1 cellular context compared by ENCODE assay signal in the genomic region with DNA sequence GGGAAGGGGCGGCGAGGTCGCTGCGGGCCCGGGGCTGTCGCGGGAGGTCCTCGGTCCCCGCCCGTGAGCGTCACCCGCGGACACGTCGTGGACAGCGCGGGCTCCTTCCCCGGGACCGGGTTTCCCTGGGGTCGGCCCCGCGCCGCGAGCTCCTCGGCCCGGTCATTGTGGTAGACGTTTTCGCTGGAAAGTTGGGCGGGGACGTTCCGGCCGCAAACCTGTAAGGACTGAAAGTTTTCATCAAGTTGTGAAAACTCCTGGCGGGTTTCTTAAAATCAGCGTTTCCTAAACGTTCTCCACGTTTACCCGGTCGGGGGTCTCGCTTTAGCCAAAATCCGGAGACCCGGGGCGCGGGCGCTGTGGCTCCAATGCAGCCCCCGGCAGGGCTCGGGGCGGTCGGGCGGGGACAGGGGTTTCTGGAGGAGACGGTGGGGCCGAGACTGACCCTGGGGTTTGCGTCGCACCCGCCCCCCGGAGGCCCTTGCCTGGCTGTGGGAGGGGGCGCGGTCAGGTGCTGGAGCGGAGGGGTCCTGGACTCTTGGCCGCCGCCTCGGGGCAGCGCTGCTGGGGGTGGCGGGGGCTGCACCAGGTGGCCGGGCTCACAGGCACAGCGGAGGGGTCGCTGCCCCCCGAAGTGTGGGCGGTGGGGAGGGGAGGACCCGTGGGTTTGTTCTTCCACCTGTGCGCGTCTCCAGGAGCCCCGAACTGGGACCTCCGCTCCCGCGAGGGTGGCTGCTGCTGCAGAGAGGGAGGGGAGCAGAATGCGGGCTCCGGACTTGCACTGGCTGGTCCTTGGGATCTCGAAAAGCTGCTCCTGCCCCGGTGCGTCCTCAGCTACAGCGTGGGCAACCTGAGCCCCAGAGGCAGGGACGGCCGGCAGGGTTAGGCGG.
TF ChIP-seq lines count a peak whose summit lies in the region.

No MANE protein-coding gene starts in this region.

TF ChIP-seq in HEK293, 187 proteins besides CTCF, POLR2A, EP300 and RAD21 (continued from another document and continues in another):
- TF ChIP-seq, protein P1, sequence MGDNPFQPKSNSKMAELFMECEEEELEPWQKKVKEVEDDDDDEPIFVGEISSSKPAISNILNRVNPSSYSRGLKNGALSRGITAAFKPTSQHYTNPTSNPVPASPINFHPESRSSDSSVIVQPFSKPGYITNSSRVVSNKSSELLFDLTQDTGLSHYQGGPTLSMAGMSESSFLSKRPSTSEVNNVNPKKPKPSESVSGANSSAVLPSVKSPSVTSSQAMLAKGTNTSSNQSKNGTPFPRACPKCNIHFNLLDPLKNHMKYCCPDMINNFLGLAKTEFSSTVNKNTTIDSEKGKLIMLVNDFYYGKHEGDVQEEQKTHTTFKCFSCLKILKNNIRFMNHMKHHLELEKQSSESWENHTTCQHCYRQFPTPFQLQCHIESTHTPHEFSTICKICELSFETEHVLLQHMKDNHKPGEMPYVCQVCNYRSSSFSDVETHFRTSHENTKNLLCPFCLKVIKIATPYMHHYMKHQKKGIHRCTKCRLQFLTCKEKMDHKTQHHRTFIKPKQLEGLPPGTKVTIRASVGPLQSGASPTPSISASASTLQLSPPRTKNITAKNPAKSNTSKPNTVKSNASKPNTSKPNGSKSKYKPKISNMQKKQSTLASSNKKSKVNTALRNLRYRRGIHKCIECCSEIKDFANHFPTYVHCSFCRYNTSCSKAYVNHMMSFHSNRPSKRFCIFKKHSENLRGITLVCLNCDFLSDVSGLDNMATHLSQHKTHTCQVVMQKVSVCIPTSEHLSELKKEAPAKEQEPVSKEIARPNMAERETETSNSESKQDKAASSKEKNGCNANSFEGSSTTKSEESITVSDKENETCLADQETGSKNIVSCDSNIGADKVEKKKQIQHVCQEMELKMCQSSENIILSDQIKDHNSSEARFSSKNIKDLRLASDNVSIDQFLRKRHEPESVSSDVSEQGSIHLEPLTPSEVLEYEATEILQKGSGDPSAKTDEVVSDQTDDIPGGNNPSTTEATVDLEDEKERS (tag by site-specific recombination; IDR thresholded peaks at IDR 0.05), result no peak
- no peak for TF ChIP-seq GLI4 (tag by site-specific recombination; IDR thresholded peaks at IDR 0.05)
- TF ChIP-seq ZNF223 (tag by site-specific recombination; IDR thresholded peaks at IDR 0.05), result no peak
- no peak for TF ChIP-seq ZNF571 (tag by site-specific recombination; IDR thresholded peaks at IDR 0.05)
- no peak for TF ChIP-seq ZNF624 (tag by site-specific recombination; IDR thresholded peaks at IDR 0.05)
- TF ChIP-seq SETDB1 (IDR thresholded peaks at IDR 0.05; ENCODE audit: insufficient read length, low read length), result no peak
- TF ChIP-seq ZNF335 (tag by site-specific recombination; conservative IDR thresholded peaks at IDR 0.05), result peak; percentile 23
- 0 out of 2 replicates have a peak, but pooled peaks have one; percentile 59 for TF ChIP-seq ZNF785 (tag by site-specific recombination; IDR thresholded peaks at IDR 0.05)
- TF ChIP-seq ZBTB20 (tag by site-specific recombination; IDR thresholded peaks at IDR 0.05), result peak; percentile 14; the same call in 1 of the 2 replicates
- no peak for TF ChIP-seq HOXA7 (CRISPR knock-in tag; IDR thresholded peaks at IDR 0.05; ENCODE audit: borderline replicate concordance)
- TF ChIP-seq ZSCAN30 (tag by site-specific recombination; IDR thresholded peaks at IDR 0.05), result no peak
- TF ChIP-seq, protein P2, sequence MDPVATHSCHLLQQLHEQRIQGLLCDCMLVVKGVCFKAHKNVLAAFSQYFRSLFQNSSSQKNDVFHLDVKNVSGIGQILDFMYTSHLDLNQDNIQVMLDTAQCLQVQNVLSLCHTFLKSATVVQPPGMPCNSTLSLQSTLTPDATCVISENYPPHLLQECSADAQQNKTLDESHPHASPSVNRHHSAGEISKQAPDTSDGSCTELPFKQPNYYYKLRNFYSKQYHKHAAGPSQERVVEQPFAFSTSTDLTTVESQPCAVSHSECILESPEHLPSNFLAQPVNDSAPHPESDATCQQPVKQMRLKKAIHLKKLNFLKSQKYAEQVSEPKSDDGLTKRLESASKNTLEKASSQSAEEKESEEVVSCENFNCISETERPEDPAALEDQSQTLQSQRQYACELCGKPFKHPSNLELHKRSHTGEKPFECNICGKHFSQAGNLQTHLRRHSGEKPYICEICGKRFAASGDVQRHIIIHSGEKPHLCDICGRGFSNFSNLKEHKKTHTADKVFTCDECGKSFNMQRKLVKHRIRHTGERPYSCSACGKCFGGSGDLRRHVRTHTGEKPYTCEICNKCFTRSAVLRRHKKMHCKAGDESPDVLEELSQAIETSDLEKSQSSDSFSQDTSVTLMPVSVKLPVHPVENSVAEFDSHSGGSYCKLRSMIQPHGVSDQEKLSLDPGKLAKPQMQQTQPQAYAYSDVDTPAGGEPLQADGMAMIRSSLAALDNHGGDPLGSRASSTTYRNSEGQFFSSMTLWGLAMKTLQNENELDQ (tag by site-specific recombination; IDR thresholded peaks at IDR 0.05; ENCODE audit: low read depth), result no peak
- TF ChIP-seq ZNF157 (tag by site-specific recombination; IDR thresholded peaks at IDR 0.05), result no peak
- TF ChIP-seq ZNF2 (tag by site-specific recombination; IDR thresholded peaks at IDR 0.05), result no peak
- no peak for TF ChIP-seq ZNF324 (tag by site-specific recombination; IDR thresholded peaks at IDR 0.05)
- no peak for TF ChIP-seq BCL11A (tag by site-specific recombination; IDR thresholded peaks at IDR 0.05; ENCODE audit: low read depth)
- no peak for TF ChIP-seq ZBTB1 (tag by site-specific recombination; IDR thresholded peaks at IDR 0.05)
- peak; percentile 42; the same call in 1 of the 2 replicates for TF ChIP-seq KLF1 (tag by site-specific recombination; IDR thresholded peaks at IDR 0.05)
- TF ChIP-seq ZNF433 (tag by site-specific recombination; IDR thresholded peaks at IDR 0.05; ENCODE audit: low read depth), result no peak
- TF ChIP-seq YY1 (tag by site-specific recombination; IDR thresholded peaks at IDR 0.05), result no peak; the same call in 1 of the 2 replicates
- no peak for TF ChIP-seq ZNF621 (tag by site-specific recombination; IDR thresholded peaks at IDR 0.05)
- TF ChIP-seq ZNF76 (tag by site-specific recombination; IDR thresholded peaks at IDR 0.05; ENCODE audit: borderline replicate concordance, low read depth), result peak; percentile 46; the same call in 1 of the 2 replicates
- TF ChIP-seq, protein P3, sequence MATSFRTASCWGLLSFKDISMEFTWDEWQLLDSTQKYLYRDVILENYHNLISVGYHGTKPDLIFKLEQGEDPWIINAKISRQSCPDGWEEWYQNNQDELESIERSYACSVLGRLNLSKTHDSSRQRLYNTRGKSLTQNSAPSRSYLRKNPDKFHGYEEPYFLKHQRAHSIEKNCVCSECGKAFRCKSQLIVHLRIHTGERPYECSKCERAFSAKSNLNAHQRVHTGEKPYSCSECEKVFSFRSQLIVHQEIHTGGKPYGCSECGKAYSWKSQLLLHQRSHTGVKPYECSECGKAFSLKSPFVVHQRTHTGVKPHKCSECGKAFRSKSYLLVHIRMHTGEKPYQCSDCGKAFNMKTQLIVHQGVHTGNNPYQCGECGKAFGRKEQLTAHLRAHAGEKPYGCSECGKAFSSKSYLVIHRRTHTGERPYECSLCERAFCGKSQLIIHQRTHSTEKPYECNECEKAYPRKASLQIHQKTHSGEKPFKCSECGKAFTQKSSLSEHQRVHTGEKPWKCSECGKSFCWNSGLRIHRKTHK (tag by site-specific recombination; IDR thresholded peaks at IDR 0.05), result no peak
- TF ChIP-seq ZNF37A (tag by site-specific recombination; IDR thresholded peaks at IDR 0.05), result no peak
- TF ChIP-seq, protein P4, sequence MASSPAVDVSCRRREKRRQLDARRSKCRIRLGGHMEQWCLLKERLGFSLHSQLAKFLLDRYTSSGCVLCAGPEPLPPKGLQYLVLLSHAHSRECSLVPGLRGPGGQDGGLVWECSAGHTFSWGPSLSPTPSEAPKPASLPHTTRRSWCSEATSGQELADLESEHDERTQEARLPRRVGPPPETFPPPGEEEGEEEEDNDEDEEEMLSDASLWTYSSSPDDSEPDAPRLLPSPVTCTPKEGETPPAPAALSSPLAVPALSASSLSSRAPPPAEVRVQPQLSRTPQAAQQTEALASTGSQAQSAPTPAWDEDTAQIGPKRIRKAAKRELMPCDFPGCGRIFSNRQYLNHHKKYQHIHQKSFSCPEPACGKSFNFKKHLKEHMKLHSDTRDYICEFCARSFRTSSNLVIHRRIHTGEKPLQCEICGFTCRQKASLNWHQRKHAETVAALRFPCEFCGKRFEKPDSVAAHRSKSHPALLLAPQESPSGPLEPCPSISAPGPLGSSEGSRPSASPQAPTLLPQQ (tag by site-specific recombination; IDR thresholded peaks at IDR 0.05), result no peak
- TF ChIP-seq, protein P5, sequence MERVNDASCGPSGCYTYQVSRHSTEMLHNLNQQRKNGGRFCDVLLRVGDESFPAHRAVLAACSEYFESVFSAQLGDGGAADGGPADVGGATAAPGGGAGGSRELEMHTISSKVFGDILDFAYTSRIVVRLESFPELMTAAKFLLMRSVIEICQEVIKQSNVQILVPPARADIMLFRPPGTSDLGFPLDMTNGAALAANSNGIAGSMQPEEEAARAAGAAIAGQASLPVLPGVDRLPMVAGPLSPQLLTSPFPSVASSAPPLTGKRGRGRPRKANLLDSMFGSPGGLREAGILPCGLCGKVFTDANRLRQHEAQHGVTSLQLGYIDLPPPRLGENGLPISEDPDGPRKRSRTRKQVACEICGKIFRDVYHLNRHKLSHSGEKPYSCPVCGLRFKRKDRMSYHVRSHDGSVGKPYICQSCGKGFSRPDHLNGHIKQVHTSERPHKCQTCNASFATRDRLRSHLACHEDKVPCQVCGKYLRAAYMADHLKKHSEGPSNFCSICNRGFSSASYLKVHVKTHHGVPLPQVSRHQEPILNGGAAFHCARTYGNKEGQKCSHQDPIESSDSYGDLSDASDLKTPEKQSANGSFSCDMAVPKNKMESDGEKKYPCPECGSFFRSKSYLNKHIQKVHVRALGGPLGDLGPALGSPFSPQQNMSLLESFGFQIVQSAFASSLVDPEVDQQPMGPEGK (tag by site-specific recombination; IDR thresholded peaks at IDR 0.05), result peak; percentile 41
- TF ChIP-seq KLF9 (tag by site-specific recombination; IDR thresholded peaks at IDR 0.05; ENCODE audit: low read depth), result peak; percentile 22
- TF ChIP-seq ZNF302 (tag by site-specific recombination; IDR thresholded peaks at IDR 0.05; ENCODE audit: low read depth), result no peak
- TF ChIP-seq ZNF19 (tag by site-specific recombination; IDR thresholded peaks at IDR 0.05; ENCODE audit: low read depth), result no peak
- TF ChIP-seq, protein P6, sequence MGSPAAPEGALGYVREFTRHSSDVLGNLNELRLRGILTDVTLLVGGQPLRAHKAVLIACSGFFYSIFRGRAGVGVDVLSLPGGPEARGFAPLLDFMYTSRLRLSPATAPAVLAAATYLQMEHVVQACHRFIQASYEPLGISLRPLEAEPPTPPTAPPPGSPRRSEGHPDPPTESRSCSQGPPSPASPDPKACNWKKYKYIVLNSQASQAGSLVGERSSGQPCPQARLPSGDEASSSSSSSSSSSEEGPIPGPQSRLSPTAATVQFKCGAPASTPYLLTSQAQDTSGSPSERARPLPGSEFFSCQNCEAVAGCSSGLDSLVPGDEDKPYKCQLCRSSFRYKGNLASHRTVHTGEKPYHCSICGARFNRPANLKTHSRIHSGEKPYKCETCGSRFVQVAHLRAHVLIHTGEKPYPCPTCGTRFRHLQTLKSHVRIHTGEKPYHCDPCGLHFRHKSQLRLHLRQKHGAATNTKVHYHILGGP (tag by site-specific recombination; IDR thresholded peaks at IDR 0.05), result no peak
- TF ChIP-seq, protein P7, sequence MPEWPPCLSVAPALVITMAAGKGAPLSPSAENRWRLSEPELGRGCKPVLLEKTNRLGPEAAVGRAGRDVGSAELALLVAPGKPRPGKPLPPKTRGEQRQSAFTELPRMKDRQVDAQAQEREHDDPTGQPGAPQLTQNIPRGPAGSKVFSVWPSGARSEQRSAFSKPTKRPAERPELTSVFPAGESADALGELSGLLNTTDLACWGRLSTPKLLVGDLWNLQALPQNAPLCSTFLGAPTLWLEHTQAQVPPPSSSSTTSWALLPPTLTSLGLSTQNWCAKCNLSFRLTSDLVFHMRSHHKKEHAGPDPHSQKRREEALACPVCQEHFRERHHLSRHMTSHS (tag by site-specific recombination; IDR thresholded peaks at IDR 0.05), result no peak
- no peak for TF ChIP-seq ZNF654 (tag by site-specific recombination; IDR thresholded peaks at IDR 0.05; ENCODE audit: low read depth)
- TF ChIP-seq, protein P8, sequence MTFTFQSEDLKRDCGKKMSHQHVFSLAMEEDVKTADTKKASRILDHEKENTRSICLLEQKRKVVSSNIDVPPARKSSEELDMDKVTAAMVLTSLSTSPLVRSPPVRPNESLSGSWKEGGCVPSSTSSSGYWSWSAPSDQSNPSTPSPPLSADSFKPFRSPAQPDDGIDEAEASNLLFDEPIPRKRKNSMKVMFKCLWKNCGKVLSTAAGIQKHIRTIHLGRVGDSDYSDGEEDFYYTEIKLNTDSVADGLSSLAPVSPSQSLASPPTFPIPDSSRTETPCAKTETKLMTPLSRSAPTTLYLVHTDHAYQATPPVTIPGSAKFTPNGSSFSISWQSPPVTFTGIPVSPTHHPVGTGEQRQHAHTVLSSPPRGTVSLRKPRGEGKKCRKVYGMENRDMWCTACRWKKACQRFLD (tag by site-specific recombination; IDR thresholded peaks at IDR 0.05), result no peak
- TF ChIP-seq ZBTB21 (tag by site-specific recombination; IDR thresholded peaks at IDR 0.05), result no peak
- no peak for TF ChIP-seq KLF10 (tag by site-specific recombination; IDR thresholded peaks at IDR 0.05)
- no peak for TF ChIP-seq ZNF274 (IDR thresholded peaks at IDR 0.05; ENCODE audit: low read length)
- TF ChIP-seq ZNF274 (tag by site-specific recombination; IDR thresholded peaks at IDR 0.05; ENCODE audit: borderline replicate concordance), result no peak
- TF ChIP-seq HOXC10 (CRISPR knock-in tag; IDR thresholded peaks at IDR 0.05), result no peak
- TF ChIP-seq, protein P9, sequence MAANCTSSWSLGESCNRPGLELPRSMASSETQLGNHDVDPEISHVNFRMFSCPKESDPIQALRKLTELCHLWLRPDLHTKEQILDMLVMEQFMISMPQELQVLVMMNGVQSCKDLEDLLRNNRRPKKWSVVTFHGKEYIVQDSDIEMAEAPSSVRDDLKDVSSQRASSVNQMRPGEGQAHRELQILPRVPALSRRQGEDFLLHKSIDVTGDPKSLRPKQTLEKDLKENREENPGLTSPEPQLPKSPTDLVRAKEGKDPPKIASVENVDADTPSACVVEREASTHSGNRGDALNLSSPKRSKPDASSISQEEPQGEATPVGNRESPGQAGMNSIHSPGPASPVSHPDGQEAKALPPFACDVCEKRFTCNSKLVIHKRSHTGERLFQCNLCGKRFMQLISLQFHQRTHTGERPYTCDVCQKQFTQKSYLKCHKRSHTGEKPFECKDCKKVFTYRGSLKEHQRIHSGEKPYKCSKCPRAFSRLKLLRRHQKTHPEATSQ (tag by site-specific recombination; IDR thresholded peaks at IDR 0.05), result 0 out of 2 replicates have a peak, but pooled peaks have one; percentile 43
- peak; percentile 57; the same call in 1 of the 2 replicates for TF ChIP-seq GLIS1 (tag by site-specific recombination; IDR thresholded peaks at IDR 0.05)
- peak; percentile 79 for TF ChIP-seq ZFHX2 (tag by site-specific recombination; conservative IDR thresholded peaks at IDR 0.05)
- TF ChIP-seq ZEB2 (tag by site-specific recombination; IDR thresholded peaks at IDR 0.05), result no peak
- TF ChIP-seq SP2 (tag by site-specific recombination; IDR thresholded peaks at IDR 0.05), result peak; percentile 19; the same call in 1 of the 2 replicates
- TF ChIP-seq ZBTB7A (tag by site-specific recombination; IDR thresholded peaks at IDR 0.05; ENCODE audit: low read depth), result peak; percentile 37; the same call in 1 of the 2 replicates
- TF ChIP-seq ZNF843 (tag by site-specific recombination; IDR thresholded peaks at IDR 0.05), result no peak
- no peak for TF ChIP-seq SCRT2 (tag by site-specific recombination; IDR thresholded peaks at IDR 0.05)
- no peak for TF ChIP-seq ZNF391 (tag by site-specific recombination; IDR thresholded peaks at IDR 0.05; ENCODE audit: borderline replicate concordance, low read depth)
- no peak for TF ChIP-seq ZNF514 (tag by site-specific recombination; IDR thresholded peaks at IDR 0.05)
